ENCODE assay signal across 2 cellular contexts in the genomic region with DNA sequence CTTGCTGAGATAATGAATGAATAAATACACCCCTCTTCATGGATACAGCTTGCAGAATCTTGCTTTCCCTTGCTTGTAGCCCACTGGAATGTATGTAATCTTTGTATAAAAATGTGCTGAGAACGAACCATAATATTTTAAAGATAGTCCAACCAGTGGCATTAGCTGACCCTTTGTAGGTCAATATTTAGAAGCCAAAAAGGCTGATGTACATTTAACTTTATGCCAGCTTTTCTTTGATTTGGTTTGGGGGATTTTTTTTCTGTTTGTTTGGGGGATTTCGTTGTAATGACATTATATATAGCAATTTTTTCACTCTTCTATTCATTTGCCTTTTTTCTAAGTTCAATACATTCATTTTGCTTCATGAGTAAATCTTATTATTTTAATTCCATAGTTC.
A peak's percentile ranks its signal among the peaks of the same experiment; 100 is the strongest.
TF ChIP-seq lines count a peak whose summit lies in the region.

No MANE protein-coding gene starts in this region.

TF ChIP-seq in HepG2, 621 proteins besides CTCF, POLR2A, EP300 and RAD21:
- TF ChIP-seq CBX2 (IDR thresholded peaks at IDR 0.05; ENCODE audit: low read depth, low read length) (peak; percentile 56; the same call in 1 of the 2 replicates), CBX2 (CRISPR knock-in tag; IDR thresholded peaks at IDR 0.05; ENCODE audit: low read depth) (no peak), JDP2 (CRISPR knock-in tag; IDR thresholded peaks at IDR 0.05; ENCODE audit: borderline replicate concordance) (no peak), KDM6A (CRISPR knock-in tag; IDR thresholded peaks at IDR 0.05; ENCODE audit: low read depth) (no peak), KMT2B (CRISPR knock-in tag; IDR thresholded peaks at IDR 0.05) (no peak)

TF ChIP-seq in K562, 482 proteins besides CTCF, POLR2A, EP300 and RAD21:
- no peak for TF ChIP-seq ZNF717 (CRISPR knock-in tag; IDR thresholded peaks at IDR 0.05)
- peak; percentile 80 for TF ChIP-seq CBX8 (IDR thresholded peaks at IDR 0.05; ENCODE audit: borderline replicate concordance, extremely low read depth, low read depth, low read length, poor library complexity, severe bottlenecking)
